In genomic region chr14:90301580-90302181, GRCh38 we compare ENCODE assay signal across 8 cellular contexts. TPM values are rescaled to one million over a fixed set of nuclear protein-coding genes. Genes with fewer than 3 reads are reported as not detected.
DNase-seq lines count a peak whose midpoint lies in the region; ATAC-seq lines count a peak whose summit lies in the region.

No MANE protein-coding gene starts in this region.

- peak overlapping the region; percentile 26 for H3K9ac ChIP-seq in mesenchymal stem cell (ENCODE audit: low read length)

- H2BK120ac ChIP-seq in mesenchymal stem cell (ENCODE audit: low read depth, low read length) = no peak overlapping the region

- 83% methylated on average over 5 of the region's 5 CpGs for WGBS in mesenchymal stem cell

- H3K36me3 Mint-ChIP-seq in stimulated activated naive CD8-positive, alpha-beta T cell treated with anti-CD3 and anti-CD28 coated beads, Interleukin-15, Interleukin-2, amounts not matched to agents 100 ng/mL and 50 ng/mL, for 24 hours (ENCODE audit: low read depth) = peaks cover 52% of the 10 kb centered on the region

- no peak for ATAC-seq in stimulated activated naive CD8-positive, alpha-beta T cell treated with anti-CD3 and anti-CD28 coated beads, Interleukin-15, Interleukin-2, amounts not matched to agents 100 U/mL and 50 U/mL, for 24 hours
- ATAC-seq in HG02870 (IDR thresholded peaks at IDR 0.05; ENCODE audit: unreplicated experiment) (no peak), HG03442 (IDR thresholded peaks at IDR 0.05; ENCODE audit: unreplicated experiment) (no peak), GM19463 (IDR thresholded peaks at IDR 0.05; ENCODE audit: unreplicated experiment) (no peak)

- peak overlapping the region; percentile 5 for H3K27ac Mint-ChIP-seq in stimulated activated naive CD8-positive, alpha-beta T cell treated with anti-CD3 and anti-CD28 coated beads, Interleukin-15, Interleukin-2, amounts not matched to agents 100 ng/mL and 50 ng/mL, for 24 hours

- H3K4me3 ChIP-seq in mesenchymal stem cell (ENCODE audit: insufficient read depth in 1 of 2, low read depth in 1 of 2, low read length in 2 of 2) = no peak overlapping the region

- no peak overlapping the region for H3K18ac ChIP-seq in mesenchymal stem cell (ENCODE audit: low read depth in 1 of 2, low read length in 2 of 2)

- no peaks in the 10 kb centered on the region for H3K9me3 Mint-ChIP-seq in stimulated activated naive CD8-positive, alpha-beta T cell treated with anti-CD3 and anti-CD28 coated beads, Interleukin-15, Interleukin-2, amounts not matched to agents 100 ng/mL and 50 ng/mL, for 24 hours

- H4K91ac ChIP-seq in mesenchymal stem cell (ENCODE audit: low read length) = no peak overlapping the region

- H3K4me1 Mint-ChIP-seq in stimulated activated naive CD8-positive, alpha-beta T cell treated with anti-CD3 and anti-CD28 coated beads, Interleukin-15, Interleukin-2, amounts not matched to agents 100 ng/mL and 50 ng/mL, for 24 hours (ENCODE audit: low read depth) = peaks cover 9% of the 10 kb centered on the region

- H2BK15ac ChIP-seq in mesenchymal stem cell (ENCODE audit: low read depth, poor library complexity, severe bottlenecking) = no peak overlapping the region

- no peak overlapping the region for H3K4me2 ChIP-seq in mesenchymal stem cell (ENCODE audit: low read length, poor library complexity, severe bottlenecking)

- H3K27me3 Mint-ChIP-seq in stimulated activated naive CD8-positive, alpha-beta T cell treated with anti-CD3 and anti-CD28 coated beads, Interleukin-15, Interleukin-2, amounts not matched to agents 100 ng/mL and 50 ng/mL, for 24 hours = no peaks in the 10 kb centered on the region

- no peaks in the 10 kb centered on the region for H3K27me3 ChIP-seq in mesenchymal stem cell (ENCODE audit: control insufficient read depth in 1 of 2, insufficient read depth in 1 of 2, low read length in 2 of 2)

- no peak overlapping the region for H2AFZ ChIP-seq in mesenchymal stem cell (ENCODE audit: low read depth, low read length)

- H3K4me3 Mint-ChIP-seq in stimulated activated naive CD8-positive, alpha-beta T cell treated with anti-CD3 and anti-CD28 coated beads, Interleukin-15, Interleukin-2, amounts not matched to agents 100 ng/mL and 50 ng/mL, for 24 hours = no peak overlapping the region

- no peak overlapping the region for H2BK12ac ChIP-seq in mesenchymal stem cell (ENCODE audit: low read length in 2 of 2)

- no peak overlapping the region for H2BK5ac ChIP-seq in mesenchymal stem cell (ENCODE audit: low read depth, low read length, poor library complexity, severe bottlenecking)

- no peak overlapping the region for H4K8ac ChIP-seq in mesenchymal stem cell (ENCODE audit: low read length)

- no peak for DNase-seq in stimulated activated naive CD8-positive, alpha-beta T cell treated with anti-CD3 and anti-CD28 coated beads, Interleukin-15, Interleukin-2, amounts not matched to agents 100 U/mL and 50 U/mL, for 24 hours
- DNase-seq in NCI-H526 (lab: John Stamatoyannopoulos, UW) (peak; percentile 18 to 54), dedifferentiated amniotic fluid mesenchymal stem cell (ENCODE audit: extremely low spot score) (peak; percentile 73), mesenchymal stem cell (peak; percentile 70)

- no peaks in the 10 kb centered on the region for H3K4me1 ChIP-seq in mesenchymal stem cell (ENCODE audit: control insufficient read depth, insufficient read depth, low read depth, low read length)

- H2AK5ac ChIP-seq in mesenchymal stem cell (ENCODE audit: low read length, severe bottlenecking) = no peak overlapping the region

- H3K4ac ChIP-seq in mesenchymal stem cell (ENCODE audit: low read depth in 1 of 2, low read length in 2 of 2) = no peak overlapping the region

- no peak overlapping the region for H3K23ac ChIP-seq in mesenchymal stem cell (ENCODE audit: low read length in 2 of 2)

- peaks cover 24 to 72% of the 10 kb centered on the region in 2 experiments for H3K36me3 ChIP-seq in mesenchymal stem cell (ENCODE audit: control insufficient read depth in 1 of 2, insufficient read depth in 2 of 2, low read depth in 1 of 2, low read length in 2 of 2)

- no peak overlapping the region for H3K27ac ChIP-seq in mesenchymal stem cell (ENCODE audit: low read length, poor library complexity, severe bottlenecking)

- H3K9me3 ChIP-seq in mesenchymal stem cell (ENCODE audit: control insufficient read depth, low read length) = no peaks in the 10 kb centered on the region

- H3K79me1 ChIP-seq in mesenchymal stem cell (replicated peaks; ENCODE audit: low read length, poor library complexity, severe bottlenecking) = peaks cover 18% of the 10 kb centered on the region

- no peak overlapping the region for H3K14ac ChIP-seq in mesenchymal stem cell (ENCODE audit: low read length in 2 of 2)

RNA-seq across cellular contexts. Expression of gene NRDE2, which starts 30.1 kb away (rescaled TPM):
- polyA plus RNA-seq in mesenchymal stem cell (2013, experiment 1 of 2) = 4.8 TPM
- 4.4 TPM for polyA plus RNA-seq in mesenchymal stem cell (2013, experiment 2 of 2)

RNA-seq across cellular contexts. Expression of gene PSMC1, which starts 45.3 kb away (rescaled TPM):
- 135 TPM for polyA plus RNA-seq in mesenchymal stem cell (2013, experiment 1 of 2)
- 146 TPM for polyA plus RNA-seq in mesenchymal stem cell (2013, experiment 2 of 2)
